Comparison of ENCODE assay signal across 35 cellular contexts in genomic region chr9:10957878-10958277, GRCh38.
"Had no signal": no experiment of that assay in that cellular context is flagged by ENCODE, and none has a peak within 500 bp of the region (broad histone marks: within the 10 kb centered on the region; RNA-seq: fewer than 3 reads in every experiment).

No MANE protein-coding gene starts in this region.

- H3K4me1 Mint-ChIP-seq: activated B cell treated with CpG ODN at 0.5 μM for 24 hours; activated CD4-positive, alpha-beta T cell treated with anti-CD3 and anti-CD28 coated beads, Interleukin-2, amount 10 ng/mL, durations not matched to agents 24 days and 14 days; activated CD8-positive, alpha-beta memory T cell treated with anti-CD3 and anti-CD28 coated beads, Interleukin-2, amount 10 ng/mL, durations not matched to agents 7 days and 5 days; activated naive CD4-positive, alpha-beta T cell treated with anti-CD3 and anti-CD28 coated beads, Interleukin-2, amount 10 ng/mL, durations not matched to agents 7 days and 5 days; activated naive CD8-positive, alpha-beta T cell treated with anti-CD3 and anti-CD28 coated beads for 36 hours; brain; central memory CD8-positive, alpha-beta T cell; T-cell; T-helper 17 cell had no signal

- H3K36me3 Mint-ChIP-seq: activated CD4-positive, alpha-beta memory T cell treated with anti-CD3 and anti-CD28 coated beads for 36 hours; activated CD8-positive, alpha-beta memory T cell treated with anti-CD3 and anti-CD28 coated beads, Interleukin-2, amount 10 ng/mL, durations not matched to agents 7 days and 5 days; activated naive CD4-positive, alpha-beta T cell treated with anti-CD3 and anti-CD28 coated beads, Interleukin-2, amount 10 ng/mL, durations not matched to agents 7 days and 5 days; activated naive CD4-positive, alpha-beta T cell treated with anti-CD3 and anti-CD28 coated beads, Interleukin-2, amount 50 U/mL, for 72 hours; activated naive CD8-positive, alpha-beta T cell treated with anti-CD3 and anti-CD28 coated beads for 36 hours; brain; T-cell had no signal

- ATAC-seq: activated CD8-positive, alpha-beta memory T cell treated with anti-CD3 and anti-CD28 coated beads, Interleukin-2, amount 10 ng/mL, durations not matched to agents 7 days and 5 days; activated CD8-positive, alpha-beta T cell treated with anti-CD3 and anti-CD28 coated beads, Interleukin-2, amount 10 ng/mL, durations not matched to agents 7 days and 5 days; activated naive CD4-positive, alpha-beta T cell treated with anti-CD3 and anti-CD28 coated beads, Interleukin-2, amount 50 U/mL, for 72 hours; T-cell; T-helper 17 cell had no signal

- FAIRE-seq: bronchial epithelial cell, TTC549 had no signal

- DNase-seq: activated B cell treated with CpG ODN at 0.5 μM for 24 hours; activated CD4-positive, alpha-beta memory T cell treated with anti-CD3 and anti-CD28 coated beads for 36 hours; activated CD4-positive, alpha-beta T cell treated with anti-CD3 and anti-CD28 coated beads for 4 hours; activated CD4-positive, alpha-beta T cell treated with anti-CD3 and anti-CD28 coated beads, Interleukin-2, amount 10 ng/mL, durations not matched to agents 24 days and 14 days; activated CD4-positive, alpha-beta T cell treated with anti-CD3 and anti-CD28 coated beads, Interleukin-2, amount 50 U/mL, for 1 hour; activated CD4-positive, alpha-beta T cell treated with anti-CD3 and anti-CD28 coated beads, Interleukin-2, amount 50 U/mL, for 4 hours; activated CD4-positive, CD25-positive, alpha-beta regulatory T cell treated with anti-CD3 and anti-CD28 coated beads, Interleukin-2, amount 50 U/mL, for 72 hours; activated CD8-positive, alpha-beta memory T cell treated with anti-CD3 and anti-CD28 coated beads for 24 hours; activated CD8-positive, alpha-beta memory T cell treated with anti-CD3 and anti-CD28 coated beads, Interleukin-2, amount 10 ng/mL, durations not matched to agents 7 days and 5 days; activated CD8-positive, alpha-beta memory T cell treated with anti-CD3 and anti-CD28 coated beads, Interleukin-2, amount 50 U/mL, for 48 hours; activated CD8-positive, alpha-beta T cell treated with anti-CD3 and anti-CD28 coated beads, Interleukin-2, amount 10 ng/mL, durations not matched to agents 7 days and 5 days; activated effector memory CD4-positive, alpha-beta T cell treated with Interleukin-2 at 50 U/mL for 16 hours; activated gamma-delta T cell; activated naive CD4-positive, alpha-beta T cell treated with anti-CD3 and anti-CD28 coated beads, Interleukin-2, amount 10 ng/mL, durations not matched to agents 7 days and 5 days; activated naive CD4-positive, alpha-beta T cell treated with Interleukin-2 at 50 U/mL for 16 hours; activated naive CD8-positive, alpha-beta T cell treated with anti-CD3 and anti-CD28 coated beads for 36 hours; activated T-cell treated with anti-CD3 and anti-CD28 coated beads, Interleukin-2, amount 50 U/mL, for 24 hours; activated T-cell treated with anti-CD3 and anti-CD28 coated beads, Interleukin-2, amount 50 U/mL, for 48 hours; adrenal gland; amygdala; anterior cingulate cortex; caudate nucleus; cerebellar nuclear complex; T-cell; T-helper 17 cell; T-helper 9 cell had no signal

- H3K27me3 ChIP-seq: adrenal gland, ascending aorta, cardiac muscle cell had no signal

- H3K4me3 ChIP-seq: adrenal gland, ascending aorta, cardiac muscle cell had no signal

- H3K4me3 Mint-ChIP-seq: activated B cell treated with CpG ODN at 0.5 μM for 24 hours; activated CD4-positive, alpha-beta memory T cell treated with anti-CD3 and anti-CD28 coated beads for 36 hours; activated CD4-positive, alpha-beta T cell treated with anti-CD3 and anti-CD28 coated beads, Interleukin-2, amount 10 ng/mL, durations not matched to agents 24 days and 14 days; activated CD8-positive, alpha-beta memory T cell treated with anti-CD3 and anti-CD28 coated beads, Interleukin-2, amount 10 ng/mL, durations not matched to agents 7 days and 5 days; activated CD8-positive, alpha-beta T cell treated with anti-CD3 and anti-CD28 coated beads, Interleukin-2, amount 10 ng/mL, durations not matched to agents 7 days and 5 days; activated naive CD4-positive, alpha-beta T cell treated with anti-CD3 and anti-CD28 coated beads, Interleukin-2, amount 10 ng/mL, durations not matched to agents 7 days and 5 days; activated naive CD8-positive, alpha-beta T cell treated with anti-CD3 and anti-CD28 coated beads for 36 hours; activated T-cell treated with anti-CD3 and anti-CD28 coated beads, Interleukin-2, amount 50 U/mL, for 24 hours; brain; central memory CD8-positive, alpha-beta T cell; T-cell; T-helper 17 cell had no signal

- H3K9me3 ChIP-seq: adrenal gland, ascending aorta had no signal

- H3K27me3 Mint-ChIP-seq: activated B cell treated with CpG ODN at 0.5 μM for 24 hours; activated CD4-positive, alpha-beta memory T cell treated with anti-CD3 and anti-CD28 coated beads for 36 hours; activated CD4-positive, alpha-beta T cell treated with anti-CD3 and anti-CD28 coated beads, Interleukin-2, amount 10 ng/mL, durations not matched to agents 24 days and 14 days; activated CD8-positive, alpha-beta memory T cell treated with anti-CD3 and anti-CD28 coated beads, Interleukin-2, amount 10 ng/mL, durations not matched to agents 7 days and 5 days; activated naive CD4-positive, alpha-beta T cell treated with anti-CD3 and anti-CD28 coated beads, Interleukin-2, amount 10 ng/mL, durations not matched to agents 7 days and 5 days; activated naive CD8-positive, alpha-beta T cell treated with anti-CD3 and anti-CD28 coated beads for 36 hours; activated T-cell treated with anti-CD3 and anti-CD28 coated beads, Interleukin-2, amount 50 U/mL, for 24 hours; brain; central memory CD8-positive, alpha-beta T cell; T-cell; T-helper 17 cell had no signal

- H3K27ac Mint-ChIP-seq: activated B cell treated with CpG ODN at 0.5 μM for 24 hours; activated CD4-positive, alpha-beta memory T cell treated with anti-CD3 and anti-CD28 coated beads for 36 hours; activated CD4-positive, alpha-beta T cell treated with anti-CD3 and anti-CD28 coated beads, Interleukin-2, amount 10 ng/mL, durations not matched to agents 24 days and 14 days; activated CD8-positive, alpha-beta memory T cell treated with anti-CD3 and anti-CD28 coated beads, Interleukin-2, amount 10 ng/mL, durations not matched to agents 7 days and 5 days; activated CD8-positive, alpha-beta T cell treated with anti-CD3 and anti-CD28 coated beads, Interleukin-2, amount 10 ng/mL, durations not matched to agents 7 days and 5 days; activated naive CD4-positive, alpha-beta T cell treated with anti-CD3 and anti-CD28 coated beads, Interleukin-2, amount 10 ng/mL, durations not matched to agents 7 days and 5 days; activated naive CD4-positive, alpha-beta T cell treated with anti-CD3 and anti-CD28 coated beads, Interleukin-2, amount 50 U/mL, for 72 hours; activated naive CD8-positive, alpha-beta T cell treated with anti-CD3 and anti-CD28 coated beads for 36 hours; activated T-cell treated with anti-CD3 and anti-CD28 coated beads, Interleukin-2, amount 50 U/mL, for 24 hours; activated T-helper 2 cell treated with anti-CD3 and anti-CD28 coated beads, Interferon-gamma antibody, Interleukin-2, Interleukin-4, amounts not matched to agents 10 μg/mL and 5 μg/mL and 100 μg/mL, durations not matched to agents 14 hours and 24 hours and 36 hours; brain; T-cell; T-helper 17 cell had no signal

- H3K36me3 ChIP-seq: adrenal gland, ascending aorta, cardiac muscle cell had no signal

- H3K4me1 ChIP-seq: adrenal gland, ascending aorta had no signal

- H3K27ac ChIP-seq: adrenal gland, ascending aorta, cardiac muscle cell, VCaP had no signal
